ENCODE assay signal across 34 cellular contexts in genomic region chr5:54073735-54074134, GRCh38.
"Had no signal": no experiment of that assay in that cellular context is flagged by ENCODE, and none has a peak within 500 bp of the region (broad histone marks: within the 10 kb centered on the region; RNA-seq: fewer than 3 reads in every experiment).

No MANE protein-coding gene starts in this region.

- H3K27ac ChIP-seq: brain microvascular endothelial cell, cardiac muscle cell, Peyer's patch, WERI-Rb-1 had no signal

- H3K4me1 ChIP-seq: Peyer's patch had no signal

- H3K4me3 ChIP-seq: cardiac muscle cell, MG63, Peyer's patch had no signal

- H3K4me3 Mint-ChIP-seq: activated CD4-positive, alpha-beta memory T cell treated with anti-CD3 and anti-CD28 coated beads for 36 hours; activated CD4-positive, alpha-beta T cell treated with anti-CD3 and anti-CD28 coated beads for 36 hours; activated CD4-positive, alpha-beta T cell treated with anti-CD3 and anti-CD28 coated beads, Interleukin-2, amount 10 ng/mL, durations not matched to agents 7 days and 5 days; activated naive CD4-positive, alpha-beta T cell treated with anti-CD3 and anti-CD28 coated beads, Interleukin-2, amount 10 ng/mL, durations not matched to agents 7 days and 5 days; activated naive CD8-positive, alpha-beta T cell; activated naive CD8-positive, alpha-beta T cell treated with anti-CD3 and anti-CD28 coated beads, Interleukin-2, amount 50 U/mL, for 24 hours; activated T-cell treated with anti-CD3 and anti-CD28 coated beads, Interleukin-2, amount 50 U/mL, for 4 hours; activated T-helper 1 cell treated with anti-CD3 and anti-CD28 coated beads, Interleukin-12 subunit alpha, Interleukin-12 subunit beta, Interleukin-2, Interleukin-4 antibody, amounts not matched to agents 30 ng/mL and 10 ng/mL and 1 ng/mL, durations not matched to agents 14 hours and 24 hours and 36 hours; central memory CD8-positive, alpha-beta T cell had no signal

- H3K9me3 Mint-ChIP-seq: activated CD4-positive, alpha-beta memory T cell treated with anti-CD3 and anti-CD28 coated beads for 36 hours; activated CD4-positive, alpha-beta T cell treated with anti-CD3 and anti-CD28 coated beads, Interleukin-2, amount 10 ng/mL, durations not matched to agents 7 days and 5 days; activated naive CD4-positive, alpha-beta T cell treated with anti-CD3 and anti-CD28 coated beads, Interleukin-2, amount 10 ng/mL, durations not matched to agents 7 days and 5 days; activated naive CD8-positive, alpha-beta T cell treated with anti-CD3 and anti-CD28 coated beads, Interleukin-2, amount 50 U/mL, for 24 hours; activated T-cell treated with anti-CD3 and anti-CD28 coated beads, Interleukin-2, amount 50 U/mL, for 4 hours; activated T-helper 1 cell treated with anti-CD3 and anti-CD28 coated beads, Interleukin-12 subunit alpha, Interleukin-12 subunit beta, Interleukin-2, Interleukin-4 antibody, amounts not matched to agents 30 ng/mL and 10 ng/mL and 1 ng/mL, durations not matched to agents 14 hours and 24 hours and 36 hours; central memory CD8-positive, alpha-beta T cell had no signal

- DNase-seq: activated CD4-positive, alpha-beta memory T cell treated with anti-CD3 and anti-CD28 coated beads for 36 hours; activated CD4-positive, alpha-beta T cell treated with anti-CD3 and anti-CD28 coated beads for 36 hours; activated CD4-positive, alpha-beta T cell treated with anti-CD3 and anti-CD28 coated beads, Interleukin-2, amount 10 ng/mL, durations not matched to agents 7 days and 5 days; activated CD8-positive, alpha-beta memory T cell treated with anti-CD3 and anti-CD28 coated beads, Interleukin-2, amount 50 U/mL, for 4 hours; activated naive CD4-positive, alpha-beta T cell treated with anti-CD3 and anti-CD28 coated beads, Interleukin-2, amount 10 ng/mL, durations not matched to agents 7 days and 5 days; activated naive CD8-positive, alpha-beta T cell treated with anti-CD3 and anti-CD28 coated beads, Interleukin-2, amount 50 U/mL, for 24 hours; activated T-cell treated with anti-CD3 and anti-CD28 coated beads for 4 hours; activated T-cell treated with anti-CD3 and anti-CD28 coated beads, Interleukin-2, amount 50 U/mL, for 4 hours; anterior cingulate cortex; brain microvascular endothelial cell; Karpas-422; KBM-7; MG63; NCI-H1048; NCI-H1105 treated with DMSO at 0.1 percent for 48 hours; NCI-H1436; NCI-H1930; NCI-H2081 treated with DMSO at 0.1 percent for 48 hours; NCI-H345; NCI-H524 treated with DMSO at 0.1 percent for 48 hours; PC-3; Peyer's patch; Right ventricle myocardium superior; RPMI8226; SW 1271; T-helper 1 cell; T-helper 2 cell; T-helper 9 cell; WERI-Rb-1 had no signal

- ATAC-seq: activated CD4-positive, alpha-beta T cell treated with anti-CD3 and anti-CD28 coated beads for 36 hours; activated CD4-positive, CD25-positive, alpha-beta regulatory T cell treated with anti-CD3 and anti-CD28 coated beads, Interleukin-2, amount 50 U/mL, for 24 hours; activated naive CD8-positive, alpha-beta T cell treated with anti-CD3 and anti-CD28 coated beads, Interleukin-2, amount 50 U/mL, for 24 hours; activated T-cell treated with anti-CD3 and anti-CD28 coated beads, Interleukin-2, amount 50 U/mL, for 4 hours; PC-3 had no signal

- H3K27ac Mint-ChIP-seq: activated CD4-positive, alpha-beta memory T cell treated with anti-CD3 and anti-CD28 coated beads for 36 hours; activated CD4-positive, alpha-beta T cell treated with anti-CD3 and anti-CD28 coated beads for 36 hours; activated CD4-positive, alpha-beta T cell treated with anti-CD3 and anti-CD28 coated beads, Interleukin-2, amount 10 ng/mL, durations not matched to agents 7 days and 5 days; activated naive CD4-positive, alpha-beta T cell treated with anti-CD3 and anti-CD28 coated beads, Interleukin-2, amount 10 ng/mL, durations not matched to agents 7 days and 5 days; activated naive CD8-positive, alpha-beta T cell; activated naive CD8-positive, alpha-beta T cell treated with anti-CD3 and anti-CD28 coated beads, Interleukin-2, amount 50 U/mL, for 24 hours; activated T-helper 1 cell treated with anti-CD3 and anti-CD28 coated beads, Interleukin-12 subunit alpha, Interleukin-12 subunit beta, Interleukin-2, Interleukin-4 antibody, amounts not matched to agents 30 ng/mL and 10 ng/mL and 1 ng/mL, durations not matched to agents 14 hours and 24 hours and 36 hours had no signal

- H3K4me1 Mint-ChIP-seq: activated CD4-positive, alpha-beta T cell treated with anti-CD3 and anti-CD28 coated beads for 36 hours; activated CD4-positive, alpha-beta T cell treated with anti-CD3 and anti-CD28 coated beads, Interleukin-2, amount 10 ng/mL, durations not matched to agents 7 days and 5 days; activated naive CD4-positive, alpha-beta T cell treated with anti-CD3 and anti-CD28 coated beads, Interleukin-2, amount 10 ng/mL, durations not matched to agents 7 days and 5 days; activated naive CD8-positive, alpha-beta T cell treated with anti-CD3 and anti-CD28 coated beads, Interleukin-2, amount 50 U/mL, for 24 hours; central memory CD8-positive, alpha-beta T cell had no signal

- H3K9me3 ChIP-seq: MG63, Peyer's patch had no signal

- H3K36me3 ChIP-seq: brain microvascular endothelial cell, cardiac muscle cell, MG63, Peyer's patch, WERI-Rb-1 had no signal

- H3K36me3 Mint-ChIP-seq: activated naive CD4-positive, alpha-beta T cell treated with anti-CD3 and anti-CD28 coated beads, Interleukin-2, amount 10 ng/mL, durations not matched to agents 7 days and 5 days had no signal

- H3K27me3 ChIP-seq: brain microvascular endothelial cell, cardiac muscle cell, MG63, Peyer's patch had no signal

- H3K27me3 Mint-ChIP-seq: activated CD4-positive, alpha-beta memory T cell treated with anti-CD3 and anti-CD28 coated beads for 36 hours; activated CD4-positive, alpha-beta T cell treated with anti-CD3 and anti-CD28 coated beads for 36 hours; activated CD4-positive, alpha-beta T cell treated with anti-CD3 and anti-CD28 coated beads, Interleukin-2, amount 10 ng/mL, durations not matched to agents 7 days and 5 days; activated naive CD4-positive, alpha-beta T cell treated with anti-CD3 and anti-CD28 coated beads, Interleukin-2, amount 10 ng/mL, durations not matched to agents 7 days and 5 days; activated naive CD8-positive, alpha-beta T cell; activated naive CD8-positive, alpha-beta T cell treated with anti-CD3 and anti-CD28 coated beads, Interleukin-2, amount 50 U/mL, for 24 hours; central memory CD8-positive, alpha-beta T cell had no signal
